Comparison of ENCODE assay signal across 13 cellular contexts in the genomic region with DNA sequence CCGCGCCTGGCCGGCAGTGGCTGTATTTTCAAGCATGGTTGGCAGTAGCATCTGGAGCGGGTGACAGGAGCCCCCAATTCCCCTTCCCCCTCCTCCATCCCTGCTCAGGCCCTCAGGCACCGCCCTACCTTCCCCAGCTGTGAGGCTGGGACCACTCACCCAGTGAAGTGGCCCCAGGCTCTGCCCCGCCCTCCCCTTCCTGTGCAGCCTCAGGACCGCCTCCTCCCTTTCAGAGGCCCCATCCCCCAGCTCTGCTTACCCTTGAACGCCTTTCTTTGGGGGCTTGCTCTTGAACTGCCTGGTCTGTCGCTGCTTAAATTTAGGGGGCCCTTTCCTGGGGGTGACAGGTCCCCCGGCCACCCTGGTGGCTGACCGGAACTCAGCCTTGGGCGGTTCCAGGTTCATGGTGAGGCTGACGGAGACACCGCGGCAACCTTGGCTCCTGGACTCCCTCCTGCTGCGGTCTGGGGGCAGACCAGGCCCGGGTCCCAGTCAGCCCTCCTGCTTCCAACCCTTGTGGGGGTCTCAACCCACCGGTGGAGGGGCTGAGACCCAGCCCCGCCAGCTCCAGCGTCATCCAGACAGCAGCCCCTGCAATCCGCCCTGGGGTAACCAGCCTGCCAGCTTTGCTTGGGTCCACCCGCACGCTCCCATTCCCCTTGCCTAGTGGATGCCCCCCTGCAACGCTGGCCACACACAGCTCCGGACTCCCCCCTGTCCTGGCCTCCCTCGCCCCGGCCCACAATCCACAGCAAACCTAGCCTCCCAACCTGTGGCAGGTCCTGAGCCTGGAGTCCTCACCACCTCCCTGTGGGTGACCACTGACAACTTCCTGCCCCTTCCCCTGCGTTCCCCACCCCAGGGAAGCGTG. TPM values are rescaled to one million over a fixed set of nuclear protein-coding genes. Genes with fewer than 3 reads are reported as not detected.
DNase-seq lines count a peak whose midpoint lies in the region; ATAC-seq and TF ChIP-seq lines count a peak whose summit lies in the region.
"Had no signal": no experiment of that assay in that cellular context is flagged by ENCODE, and none has a peak within 500 bp of the region (broad histone marks: within the 10 kb centered on the region; RNA-seq: fewer than 3 reads in every experiment).

No MANE protein-coding gene starts in this region.

- H2BK120ac ChIP-seq in mesenchymal stem cell (ENCODE audit: low read depth, low read length) = no peak overlapping the region

- peaks cover 0 to 5% (median 0%) of the 10 kb centered on the region in 11 experiments; a peak in 1 of 22 replicates for H3K36me3 ChIP-seq in BLaER1 treated with 17β-estradiol and CSF1 and Interleukin-3, amounts not matched to agents 10 nM and 100 nM
- H3K36me3 ChIP-seq in mesenchymal stem cell (ENCODE audit: control insufficient read depth in 1 of 2, insufficient read depth in 2 of 2, low read depth in 1 of 2, low read length in 2 of 2) (no peaks in the 10 kb centered on the region), tibial artery (no peaks in the 10 kb centered on the region)

- H2BK5ac ChIP-seq in mesenchymal stem cell (ENCODE audit: low read depth, low read length, poor library complexity, severe bottlenecking) = no peak overlapping the region

- 70% methylated on average over 27 of the region's 29 CpGs for WGBS in mesenchymal stem cell

- no peak overlapping the region for H3K18ac ChIP-seq in mesenchymal stem cell (ENCODE audit: low read depth in 1 of 2, low read length in 2 of 2)

- peak overlapping the region; percentile 68 to 88 (median 81) for H3K27ac ChIP-seq in BLaER1 treated with 17β-estradiol and CSF1 and Interleukin-3, amounts not matched to agents 10 nM and 100 nM
- H3K27ac ChIP-seq in mesenchymal stem cell (ENCODE audit: low read length, poor library complexity, severe bottlenecking) (no peak overlapping the region), tibial artery (no peak overlapping the region)
- H3K27ac ChIP-seq: skin epidermis had no signal

- peak overlapping the region; percentile 61 for H4K91ac ChIP-seq in mesenchymal stem cell (ENCODE audit: low read length)

- H2BK15ac ChIP-seq in mesenchymal stem cell (ENCODE audit: low read depth, poor library complexity, severe bottlenecking) = peak overlapping the region; percentile 57

- no peaks in the 10 kb centered on the region for H4K20me1 ChIP-seq in BLaER1 treated with 17β-estradiol and CSF1 and Interleukin-3, amounts not matched to agents 10 nM and 100 nM

- peak overlapping the region in 1 of 2 experiments; percentile 17 for H3K23ac ChIP-seq in mesenchymal stem cell (ENCODE audit: low read length in 2 of 2)

- H3K4me2 ChIP-seq in BLaER1 treated with 17β-estradiol and CSF1 and Interleukin-3, amounts not matched to agents 10 nM and 100 nM = peak overlapping the region; percentile 95 to 99 (median 99)
- no peak overlapping the region for H3K4me2 ChIP-seq in mesenchymal stem cell (ENCODE audit: low read length, poor library complexity, severe bottlenecking)

- peaks cover 13% of the 10 kb centered on the region for H3K4me1 Mint-ChIP-seq in activated naive CD8-positive, alpha-beta T cell treated with anti-CD3 and anti-CD28 coated beads for 36 hours

- no peaks in the 10 kb centered on the region for H3K9me3 Mint-ChIP-seq in activated naive CD8-positive, alpha-beta T cell treated with anti-CD3 and anti-CD28 coated beads for 36 hours

- H3K27ac Mint-ChIP-seq in activated naive CD8-positive, alpha-beta T cell treated with anti-CD3 and anti-CD28 coated beads for 36 hours = peak overlapping the region; percentile 69

- peak overlapping the region; percentile 70 to 85 (median 79) for H3K9ac ChIP-seq in BLaER1 treated with 17β-estradiol and CSF1 and Interleukin-3, amounts not matched to agents 10 nM and 100 nM
- no peak overlapping the region for H3K9ac ChIP-seq in mesenchymal stem cell (ENCODE audit: low read length)

- H3K4ac ChIP-seq in mesenchymal stem cell (ENCODE audit: low read depth in 1 of 2, low read length in 2 of 2) = no peak overlapping the region

- no peak overlapping the region for H3K14ac ChIP-seq in mesenchymal stem cell (ENCODE audit: low read length in 2 of 2)

- intact Hi-C loops in tibial artery (cut with DNase I; ENCODE audit: low total_unique reads) = no loop called here

- H3K4me3 ChIP-seq in BLaER1 treated with 17β-estradiol and CSF1 and Interleukin-3, amounts not matched to agents 10 nM and 100 nM = peak overlapping the region; percentile 50 to 69 (median 58)
- no peak overlapping the region for H3K4me3 ChIP-seq in mesenchymal stem cell (ENCODE audit: insufficient read depth in 1 of 2, low read depth in 1 of 2, low read length in 2 of 2)
- H3K4me3 ChIP-seq in tibial artery = no peak overlapping the region

- peaks cover 19 to 24% (median 20%) of the 10 kb centered on the region in 11 experiments for H3K9me3 ChIP-seq in BLaER1 treated with 17β-estradiol and CSF1 and Interleukin-3, amounts not matched to agents 10 nM and 100 nM (replicated peaks in 1 of 11)
- H3K9me3 ChIP-seq in mesenchymal stem cell (ENCODE audit: control insufficient read depth, low read length) (no peaks in the 10 kb centered on the region), tibial artery (no peaks in the 10 kb centered on the region)

- peak overlapping the region; percentile 11 for H2AFZ ChIP-seq in mesenchymal stem cell (ENCODE audit: low read depth, low read length)

- ATAC-seq in HG02759 (IDR thresholded peaks at IDR 0.05; ENCODE audit: unreplicated experiment) = no peak
- no peak for ATAC-seq in HG03469 (IDR thresholded peaks at IDR 0.05; ENCODE audit: unreplicated experiment)
- ATAC-seq: Panc1 had no signal

- DNase-seq in GM19240 (ENCODE audit: insufficient read length, low spot score) (peak; percentile 57), mesenchymal stem cell (no peak), tibial artery (no peak), inferior parietal cortex (ENCODE audit: extremely low spot score) (no peak)
- peak; percentile 39 for DNase-seq in activated naive CD8-positive, alpha-beta T cell treated with anti-CD3 and anti-CD28 coated beads for 36 hours
- DNase-seq: cortex of kidney had no signal

- H2BK12ac ChIP-seq in mesenchymal stem cell (ENCODE audit: low read length in 2 of 2) = no peak overlapping the region

- TF ChIP-seq CTCF in tibial artery (IDR thresholded peaks at IDR 0.05) = no peak

- H3K4me3 Mint-ChIP-seq in activated naive CD8-positive, alpha-beta T cell treated with anti-CD3 and anti-CD28 coated beads for 36 hours = peak overlapping the region; percentile 83

- peaks cover 18% of the 10 kb centered on the region for H3K27me3 Mint-ChIP-seq in activated naive CD8-positive, alpha-beta T cell treated with anti-CD3 and anti-CD28 coated beads for 36 hours

- H3K4me1 ChIP-seq in BLaER1 treated with 17β-estradiol and CSF1 and Interleukin-3, amounts not matched to agents 10 nM and 100 nM = peaks cover 46 to 69% (median 63%) of the 10 kb centered on the region in 10 experiments
- H3K4me1 ChIP-seq in mesenchymal stem cell (ENCODE audit: control insufficient read depth, insufficient read depth, low read depth, low read length) (peaks cover 23% of the 10 kb centered on the region), tibial artery (peaks cover 0 to 5% (median 0%) of the 10 kb centered on the region in 4 donors)

- no peaks in the 10 kb centered on the region for H3K36me3 Mint-ChIP-seq in activated naive CD8-positive, alpha-beta T cell treated with anti-CD3 and anti-CD28 coated beads for 36 hours

- H3K79me1 ChIP-seq in mesenchymal stem cell (replicated peaks; ENCODE audit: low read length, poor library complexity, severe bottlenecking) = no peaks in the 10 kb centered on the region

- no peaks in the 10 kb centered on the region for H3K27me3 ChIP-seq in BLaER1 treated with 17β-estradiol and CSF1 and Interleukin-3, amounts not matched to agents 10 nM and 100 nM
- H3K27me3 ChIP-seq in mesenchymal stem cell (ENCODE audit: control insufficient read depth in 1 of 2, insufficient read depth in 1 of 2, low read length in 2 of 2) (peaks cover 8% of the 10 kb centered on the region in 2 experiments), tibial artery (peaks cover 0 to 76% of the 10 kb centered on the region in 2 donors)

- H4K8ac ChIP-seq in mesenchymal stem cell (ENCODE audit: low read length) = peak overlapping the region; percentile 24

- no peak overlapping the region for H2AK5ac ChIP-seq in mesenchymal stem cell (ENCODE audit: low read length, severe bottlenecking)

RNA-seq across cellular contexts. Expression of gene PDE6G, which starts 3.2 kb away (rescaled TPM):
- total RNA-seq in activated naive CD8-positive, alpha-beta T cell treated with anti-CD3 and anti-CD28 coated beads for 36 hours = 1 to 10 TPM; 8.6 to 9.1 TPM
- 0.08 TPM for polyA plus RNA-seq in mesenchymal stem cell (2013, experiment 1 of 2)
- polyA plus RNA-seq in mesenchymal stem cell (2013, experiment 2 of 2) = 0.14 TPM
- total RNA-seq: temporal lobe had no signal
- polyA plus RNA-seq: keratinocyte had no signal

RNA-seq across cellular contexts. Expression of gene OXLD1, which starts 13.3 kb away (rescaled TPM):
- 10 to 100 TPM; 53.0 to 56.1 TPM for total RNA-seq in activated naive CD8-positive, alpha-beta T cell treated with anti-CD3 and anti-CD28 coated beads for 36 hours
- polyA plus RNA-seq in mesenchymal stem cell (2013, experiment 1 of 2) = 25.4 TPM
- polyA plus RNA-seq in mesenchymal stem cell (2013, experiment 2 of 2) = 26.0 TPM

RNA-seq across cellular contexts. Expression of gene CCDC137, which starts 13.4 kb away (rescaled TPM):
- 10 to 100 TPM; 54.8 to 63.3 TPM for total RNA-seq in activated naive CD8-positive, alpha-beta T cell treated with anti-CD3 and anti-CD28 coated beads for 36 hours
- 19.8 TPM for polyA plus RNA-seq in mesenchymal stem cell (2013, experiment 1 of 2)
- 17.9 TPM for polyA plus RNA-seq in mesenchymal stem cell (2013, experiment 2 of 2)

RNA-seq across cellular contexts. Expression of gene TSPAN10, which starts 16.1 kb away (rescaled TPM):
- under 1 TPM; 0.19 to 0.26 TPM for total RNA-seq in activated naive CD8-positive, alpha-beta T cell treated with anti-CD3 and anti-CD28 coated beads for 36 hours
- polyA plus RNA-seq in mesenchymal stem cell (2013, experiment 1 of 2) = 2.0 TPM
- polyA plus RNA-seq in mesenchymal stem cell (2013, experiment 2 of 2) = 1.8 TPM

RNA-seq across cellular contexts. Expression of gene NPLOC4, which starts 16.2 kb away (rescaled TPM):
- 100 to 1,000 TPM; 103 TPM for total RNA-seq in activated naive CD8-positive, alpha-beta T cell treated with anti-CD3 and anti-CD28 coated beads for 36 hours
- 76.1 TPM for polyA plus RNA-seq in mesenchymal stem cell (2013, experiment 1 of 2)
- 80.0 TPM for polyA plus RNA-seq in mesenchymal stem cell (2013, experiment 2 of 2)

Comparison
In these comparisons a context has a peak if more than half of its experiments do, and no peak if none do; other contexts are left out.
1. H3K27ac ChIP-seq: peak in BLaER1 treated with 17β-estradiol and CSF1 and Interleukin-3, amounts not matched to agents 10 nM and 100 nM (11 of 11); none in mesenchymal stem cell (single experiment) and tibial artery (0 of 2).
2. H3K4me3 ChIP-seq: peak in BLaER1 treated with 17β-estradiol and CSF1 and Interleukin-3, amounts not matched to agents 10 nM and 100 nM (10 of 10); none in mesenchymal stem cell (0 of 2) and tibial artery (0 of 2).
3. DNase-seq: peak in GM19240 (single experiment) and activated naive CD8-positive, alpha-beta T cell treated with anti-CD3 and anti-CD28 coated beads for 36 hours (single experiment); none in mesenchymal stem cell (single experiment), tibial artery (0 of 2) and inferior parietal cortex (single experiment).